Comparison of ENCODE assay signal across 17 cellular contexts in genomic region chr3:114649331-114649730, GRCh38.
DNase-seq lines count a peak whose midpoint lies in the region; ATAC-seq, FAIRE-seq and TF ChIP-seq lines count a peak whose summit lies in the region.
"Had no signal": no experiment of that assay in that cellular context is flagged by ENCODE, and none has a peak within 500 bp of the region (broad histone marks: within the 10 kb centered on the region; RNA-seq: fewer than 3 reads in every experiment).

No MANE protein-coding gene starts in this region.

- CTCF ChIA-PET in activated B cell treated with CpG ODN at 0.5 μM for 24 hours (lab: Charles Lee): no interaction called here

- no peak overlapping the region for H3K4me3 ChIP-seq in keratinocyte (ENCODE audit: control insufficient read depth in 2 of 3, extremely low read depth in 1 of 3, insufficient read depth in 2 of 3, low read depth in 1 of 3, low read length in 3 of 3)
- H3K4me3 ChIP-seq: mucosa of descending colon, right lobe of liver had no signal

- DNase-seq in COLO829 (ENCODE audit: low spot score) (peak; percentile 45), activated B cell treated with CpG ODN at 0.5 μM for 24 hours (no peak), keratinocyte (ENCODE audit: low read depth, low spot score) (peak; percentile 61), NCI-H1417 treated with DMSO at 0.1 percent for 48 hours (lab: John Stamatoyannopoulos, UW) (no peak), KG1 (lab: John Stamatoyannopoulos, UW) (no peak)
- DNase-seq: activated CD4-positive, alpha-beta T cell treated with anti-CD3 and anti-CD28 coated beads, Interleukin-2, amount 50 U/mL, for 1 hour; CD4-positive, CD25-positive, alpha-beta regulatory T cell; hypothalamus; mucosa of descending colon; NCI-H1092 treated with DMSO at 0.1 percent for 48 hours; NCI-H526; right lobe of liver had no signal

- H3K9me3 ChIP-seq in keratinocyte (ENCODE audit: control insufficient read depth, low read depth, low read length): no peaks in the 10 kb centered on the region
- H3K9me3 ChIP-seq: mucosa of descending colon, right lobe of liver had no signal

- H3K36me3 ChIP-seq in keratinocyte (ENCODE audit: control insufficient read depth in 2 of 2, extremely low read depth in 1 of 2, insufficient read depth in 2 of 2, low read length in 2 of 2): no peaks in the 10 kb centered on the region
- H3K36me3 ChIP-seq: right lobe of liver had no signal

- peak overlapping the region; percentile 59 for H3K4me2 ChIP-seq in keratinocyte (ENCODE audit: control insufficient read depth, extremely low read depth, insufficient read depth, low read depth, low read length)

- no peaks in the 10 kb centered on the region for H3K9me3 Mint-ChIP-seq in activated B cell treated with CpG ODN at 0.5 μM for 24 hours
- H3K9me3 Mint-ChIP-seq: CD4-positive, CD25-positive, alpha-beta regulatory T cell had no signal

- dilution Hi-C loops in keratinocyte (cut with MboI; ENCODE audit: extremely low pct_ligation_motif_present, low sequenced_read_pairs): no loop called here

- TF ChIP-seq CTCF in activated B cell treated with CpG ODN at 0.5 μM for 24 hours (IDR thresholded peaks at IDR 0.05) (no peak), keratinocyte (optimal IDR thresholded peaks at IDR 0.05 in 1 of 3, IDR thresholded peaks at IDR 0.05 in 1 of 3, conservative IDR thresholded peaks at IDR 0.05 in 1 of 3; ENCODE audit: extremely low read depth in 1 of 3, insufficient read depth in 2 of 3, low read length in 3 of 3) (no peak)

- H3K4me3 Mint-ChIP-seq in activated B cell treated with CpG ODN at 0.5 μM for 24 hours: no peak overlapping the region
- H3K4me3 Mint-ChIP-seq: CD4-positive, CD25-positive, alpha-beta regulatory T cell; type B pancreatic cell had no signal

- H3K4me1 Mint-ChIP-seq in activated B cell treated with CpG ODN at 0.5 μM for 24 hours: peaks cover 4% of the 10 kb centered on the region

- peak; percentile 85 for FAIRE-seq in keratinocyte (lab: Jason Lieb, UNC)
- FAIRE-seq: H1 had no signal

- H2AFZ ChIP-seq in keratinocyte (ENCODE audit: control insufficient read depth, low read length): peak overlapping the region; percentile 59

- H3K27me3 ChIP-seq in keratinocyte (ENCODE audit: control insufficient read depth, extremely low read depth, insufficient read depth, low read length): no peaks in the 10 kb centered on the region
- H3K27me3 ChIP-seq: right lobe of liver had no signal

- intact Hi-C loops in activated B cell treated with CpG ODN at 0.5 μM for 24 hours (cut with micrococcal nuclease): no loop called here

- H3K4me1 ChIP-seq in keratinocyte (ENCODE audit: control insufficient read depth, extremely low read depth, insufficient read depth, low read length): peaks cover 33% of the 10 kb centered on the region

- no peaks in the 10 kb centered on the region for H3K79me2 ChIP-seq in keratinocyte (ENCODE audit: control insufficient read depth, insufficient read depth, low read length)

- H3K36me3 Mint-ChIP-seq in activated B cell treated with CpG ODN at 0.5 μM for 24 hours (ENCODE audit: low read depth): no peaks in the 10 kb centered on the region

- no peaks in the 10 kb centered on the region for H4K20me1 ChIP-seq in keratinocyte (ENCODE audit: control insufficient read depth, extremely low read depth, insufficient read depth, low read length)

- no peaks in the 10 kb centered on the region for H3K9me1 ChIP-seq in keratinocyte (ENCODE audit: control insufficient read depth, extremely low read depth, insufficient read depth, low read length)

- no peak overlapping the region for H3K27ac Mint-ChIP-seq in activated B cell treated with CpG ODN at 0.5 μM for 24 hours
- H3K27ac Mint-ChIP-seq: CD4-positive, CD25-positive, alpha-beta regulatory T cell; type B pancreatic cell had no signal

- ATAC-seq in HG02885 (IDR thresholded peaks at IDR 0.05; ENCODE audit: poor library complexity, unreplicated experiment) (peak; percentile 52), activated B cell treated with CpG ODN at 0.5 μM for 24 hours (ENCODE audit: low read depth) (peak; percentile 28), HG02852 (IDR thresholded peaks at IDR 0.05; ENCODE audit: unreplicated experiment) (no peak), HG02588 (IDR thresholded peaks at IDR 0.05; ENCODE audit: unreplicated experiment) (no peak)
- ATAC-seq: mucosa of descending colon had no signal

- no peak overlapping the region for H3K9ac ChIP-seq in keratinocyte (ENCODE audit: control insufficient read depth, extremely low read depth, insufficient read depth, low read length)

- H3K27me3 Mint-ChIP-seq in activated B cell treated with CpG ODN at 0.5 μM for 24 hours: no peaks in the 10 kb centered on the region
- H3K27me3 Mint-ChIP-seq: CD4-positive, CD25-positive, alpha-beta regulatory T cell; type B pancreatic cell had no signal

- POLR2A ChIA-PET in activated B cell treated with CpG ODN at 0.5 μM for 24 hours (lab: Charles Lee): interaction anchor here (0.6 kb wide), 1 partner anchor 953 kb away, joined by 4 read pairs; the partner anchor contains the start of gene USF3

- peak overlapping the region; percentile 47 for H3K27ac ChIP-seq in keratinocyte (ENCODE audit: control insufficient read depth, insufficient read depth, low read length)
- H3K27ac ChIP-seq: right lobe of liver had no signal

Comparison
In these comparisons a context has a peak if more than half of its experiments do, and no peak if none do; other contexts are left out.
1. DNase-seq: peak in COLO829 (single experiment) and keratinocyte (single experiment); none in activated B cell treated with CpG ODN at 0.5 μM for 24 hours (single experiment), NCI-H1417 treated with DMSO at 0.1 percent for 48 hours (single experiment) and KG1 (single experiment).
2. ATAC-seq: peak in HG02885 (single experiment) and activated B cell treated with CpG ODN at 0.5 μM for 24 hours (single experiment); none in HG02852 (single experiment) and HG02588 (single experiment).